Comparison of ENCODE assay signal across 8 cellular contexts in the genomic region with DNA sequence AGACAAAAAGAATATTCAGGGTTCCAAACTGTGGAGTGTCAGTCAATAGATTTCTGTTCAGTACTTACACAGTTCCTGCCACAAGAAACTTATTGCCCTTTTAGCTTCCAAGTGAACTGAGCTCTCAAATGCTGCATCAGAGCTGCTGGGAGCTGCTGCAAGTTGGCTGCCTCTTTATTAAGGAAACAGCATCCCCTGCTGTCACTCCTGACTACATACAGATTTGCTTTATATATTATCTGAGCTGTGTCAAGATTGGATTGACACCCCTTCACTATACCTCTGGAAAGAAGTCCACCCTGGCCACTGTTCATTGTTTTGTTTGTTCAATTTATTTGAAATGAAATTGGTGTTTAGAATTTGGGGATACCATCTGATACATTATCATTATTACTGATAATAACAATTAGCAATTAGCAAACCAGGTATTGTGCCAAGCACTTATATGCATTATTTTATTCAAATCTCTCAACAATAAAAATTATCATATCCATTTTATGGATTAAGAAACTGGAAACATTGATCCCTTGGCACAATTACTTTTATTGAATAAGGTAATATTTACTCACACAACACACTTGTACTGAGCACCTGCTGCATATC. TPM values are rescaled to one million over a fixed set of nuclear protein-coding genes. Genes with fewer than 3 reads are reported as not detected.
DNase-seq lines count a peak whose midpoint lies in the region; ATAC-seq and TF ChIP-seq lines count a peak whose summit lies in the region.

No MANE protein-coding gene starts in this region.

- no peaks in the 10 kb centered on the region for H3K36me3 ChIP-seq in ascending aorta
- H3K36me3 ChIP-seq in thyroid gland = no peaks in the 10 kb centered on the region

- no peak for ATAC-seq in GM18909 (IDR thresholded peaks at IDR 0.05; ENCODE audit: poor library complexity, unreplicated experiment)
- ATAC-seq in GM19328 (IDR thresholded peaks at IDR 0.05; ENCODE audit: unreplicated experiment) = no peak
- ATAC-seq in HG02884 (IDR thresholded peaks at IDR 0.05; ENCODE audit: unreplicated experiment) = no peak

- TF ChIP-seq CTCF in GM12875 (IDR thresholded peaks at IDR 0.05; ENCODE audit: borderline replicate concordance, insufficient read depth, low read depth, low read length) (peak; percentile 60), ascending aorta (IDR thresholded peaks at IDR 0.05) (peak in 2 of 3 experiments; percentile 22 to 35), thyroid gland (IDR thresholded peaks at IDR 0.05) (peak in 3 of 6 experiments; percentile 28 to 37 (median 34))

- intact Hi-C loops in ascending aorta (cut with DNase I) (no loop called here), thyroid gland (cut with DNase I) (no loop called here)

- H3K27me3 ChIP-seq in ascending aorta = no peaks in the 10 kb centered on the region
- no peaks in the 10 kb centered on the region for H3K27me3 ChIP-seq in thyroid gland

- H3K9me3 ChIP-seq in ascending aorta = no peaks in the 10 kb centered on the region
- no peaks in the 10 kb centered on the region for H3K9me3 ChIP-seq in thyroid gland

- no peak for TF ChIP-seq POLR2A in thyroid gland (IDR thresholded peaks at IDR 0.05)

- H3K4me3 ChIP-seq in GM12875 (ENCODE audit: low read depth, low read length) (no peak overlapping the region), ascending aorta (no peak overlapping the region), thyroid gland (replicated peaks in 1 of 3) (no peak overlapping the region)

- H3K27ac ChIP-seq in ascending aorta (no peak overlapping the region), thyroid gland (no peak overlapping the region)

- H3K4me1 ChIP-seq in ascending aorta (no peaks in the 10 kb centered on the region), thyroid gland (no peaks in the 10 kb centered on the region)

- DNase-seq in NCI-H2171 treated with DMSO at 0.1 percent for 48 hours (lab: John Stamatoyannopoulos, UW) = peak; percentile 68
- no peak for DNase-seq in ascending aorta (ENCODE audit: low spot score in 2 of 2)
- DNase-seq in kidney tubule cell (ENCODE audit: low spot score) = peak; percentile 70
- DNase-seq in thyroid gland = no peak

RNA-seq across cellular contexts. Expression of a gene that starts 16.4 kb away (rescaled TPM):
- total RNA-seq in ascending aorta (not detected), thyroid gland (not detected)

Comparison
In these comparisons a context has a peak if more than half of its experiments do, and no peak if none do; other contexts are left out.
1. DNase-seq: peak in NCI-H2171 treated with DMSO at 0.1 percent for 48 hours (single experiment) and kidney tubule cell (single experiment); none in ascending aorta (0 of 2) and thyroid gland (0 of 2).